Comparison of ENCODE assay signal across 1 cellular context in the genomic region with DNA sequence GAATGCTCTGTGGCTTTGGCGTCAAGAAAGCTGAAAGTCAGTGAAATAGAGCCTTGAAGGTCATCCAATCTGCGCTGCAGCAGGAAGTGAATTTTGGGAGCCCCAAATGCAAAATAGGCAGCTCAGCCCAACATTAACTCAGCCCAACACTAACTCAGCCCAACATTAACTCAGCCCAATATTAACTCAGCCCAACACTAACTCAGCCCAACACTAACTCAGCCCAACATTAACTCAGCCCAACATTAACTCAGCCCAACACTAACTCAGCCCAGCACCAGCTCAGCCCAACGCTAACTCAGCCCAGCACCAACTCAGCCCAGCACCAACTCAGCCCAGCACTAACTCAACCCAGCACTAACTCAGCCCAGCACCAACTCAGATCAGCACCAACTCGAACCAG.
A peak's percentile ranks its signal among the peaks of the same experiment; 100 is the strongest.
TF ChIP-seq lines count a peak whose summit lies in the region.

No MANE protein-coding gene starts in this region.

TF ChIP-seq in HEK293, 187 proteins besides CTCF, POLR2A, EP300 and RAD21 (continued from another document):
- TF ChIP-seq, protein P1, sequence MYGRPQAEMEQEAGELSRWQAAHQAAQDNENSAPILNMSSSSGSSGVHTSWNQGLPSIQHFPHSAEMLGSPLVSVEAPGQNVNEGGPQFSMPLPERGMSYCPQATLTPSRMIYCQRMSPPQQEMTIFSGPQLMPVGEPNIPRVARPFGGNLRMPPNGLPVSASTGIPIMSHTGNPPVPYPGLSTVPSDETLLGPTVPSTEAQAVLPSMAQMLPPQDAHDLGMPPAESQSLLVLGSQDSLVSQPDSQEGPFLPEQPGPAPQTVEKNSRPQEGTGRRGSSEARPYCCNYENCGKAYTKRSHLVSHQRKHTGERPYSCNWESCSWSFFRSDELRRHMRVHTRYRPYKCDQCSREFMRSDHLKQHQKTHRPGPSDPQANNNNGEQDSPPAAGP (tag by site-specific recombination; IDR thresholded peaks at IDR 0.05): no peak
- TF ChIP-seq, protein P2, sequence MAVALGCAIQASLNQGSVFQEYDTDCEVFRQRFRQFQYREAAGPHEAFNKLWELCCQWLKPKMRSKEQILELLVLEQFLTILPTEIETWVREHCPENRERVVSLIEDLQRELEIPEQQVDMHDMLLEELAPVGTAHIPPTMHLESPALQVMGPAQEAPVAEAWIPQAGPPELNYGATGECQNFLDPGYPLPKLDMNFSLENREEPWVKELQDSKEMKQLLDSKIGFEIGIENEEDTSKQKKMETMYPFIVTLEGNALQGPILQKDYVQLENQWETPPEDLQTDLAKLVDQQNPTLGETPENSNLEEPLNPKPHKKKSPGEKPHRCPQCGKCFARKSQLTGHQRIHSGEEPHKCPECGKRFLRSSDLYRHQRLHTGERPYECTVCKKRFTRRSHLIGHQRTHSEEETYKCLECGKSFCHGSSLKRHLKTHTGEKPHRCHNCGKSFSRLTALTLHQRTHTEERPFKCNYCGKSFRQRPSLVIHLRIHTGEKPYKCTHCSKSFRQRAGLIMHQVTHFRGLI (tag by site-specific recombination; IDR thresholded peaks at IDR 0.05): peak; percentile 100
- TF ChIP-seq ZFP37 (tag by site-specific recombination; IDR thresholded peaks at IDR 0.05) (no peak), ZNF548 (tag by site-specific recombination; IDR thresholded peaks at IDR 0.05) (no peak), ZNF768 (tag by site-specific recombination; IDR thresholded peaks at IDR 0.05) (no peak; the same call in 1 of the 2 replicates), SETDB1 (IDR thresholded peaks at IDR 0.05; ENCODE audit: insufficient read length, low read length) (no peak)
- TF ChIP-seq, protein P3, sequence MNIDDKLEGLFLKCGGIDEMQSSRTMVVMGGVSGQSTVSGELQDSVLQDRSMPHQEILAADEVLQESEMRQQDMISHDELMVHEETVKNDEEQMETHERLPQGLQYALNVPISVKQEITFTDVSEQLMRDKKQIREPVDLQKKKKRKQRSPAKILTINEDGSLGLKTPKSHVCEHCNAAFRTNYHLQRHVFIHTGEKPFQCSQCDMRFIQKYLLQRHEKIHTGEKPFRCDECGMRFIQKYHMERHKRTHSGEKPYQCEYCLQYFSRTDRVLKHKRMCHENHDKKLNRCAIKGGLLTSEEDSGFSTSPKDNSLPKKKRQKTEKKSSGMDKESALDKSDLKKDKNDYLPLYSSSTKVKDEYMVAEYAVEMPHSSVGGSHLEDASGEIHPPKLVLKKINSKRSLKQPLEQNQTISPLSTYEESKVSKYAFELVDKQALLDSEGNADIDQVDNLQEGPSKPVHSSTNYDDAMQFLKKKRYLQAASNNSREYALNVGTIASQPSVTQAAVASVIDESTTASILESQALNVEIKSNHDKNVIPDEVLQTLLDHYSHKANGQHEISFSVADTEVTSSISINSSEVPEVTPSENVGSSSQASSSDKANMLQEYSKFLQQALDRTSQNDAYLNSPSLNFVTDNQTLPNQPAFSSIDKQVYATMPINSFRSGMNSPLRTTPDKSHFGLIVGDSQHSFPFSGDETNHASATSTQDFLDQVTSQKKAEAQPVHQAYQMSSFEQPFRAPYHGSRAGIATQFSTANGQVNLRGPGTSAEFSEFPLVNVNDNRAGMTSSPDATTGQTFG (tag by site-specific recombination; IDR thresholded peaks at IDR 0.05; ENCODE audit: borderline replicate concordance): no peak
- TF ChIP-seq, protein P4, sequence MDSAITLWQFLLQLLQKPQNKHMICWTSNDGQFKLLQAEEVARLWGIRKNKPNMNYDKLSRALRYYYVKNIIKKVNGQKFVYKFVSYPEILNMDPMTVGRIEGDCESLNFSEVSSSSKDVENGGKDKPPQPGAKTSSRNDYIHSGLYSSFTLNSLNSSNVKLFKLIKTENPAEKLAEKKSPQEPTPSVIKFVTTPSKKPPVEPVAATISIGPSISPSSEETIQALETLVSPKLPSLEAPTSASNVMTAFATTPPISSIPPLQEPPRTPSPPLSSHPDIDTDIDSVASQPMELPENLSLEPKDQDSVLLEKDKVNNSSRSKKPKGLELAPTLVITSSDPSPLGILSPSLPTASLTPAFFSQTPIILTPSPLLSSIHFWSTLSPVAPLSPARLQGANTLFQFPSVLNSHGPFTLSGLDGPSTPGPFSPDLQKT (IDR thresholded peaks at IDR 0.05; ENCODE audit: borderline replicate concordance, low read depth, low read length): no peak
- TF ChIP-seq, protein P5, sequence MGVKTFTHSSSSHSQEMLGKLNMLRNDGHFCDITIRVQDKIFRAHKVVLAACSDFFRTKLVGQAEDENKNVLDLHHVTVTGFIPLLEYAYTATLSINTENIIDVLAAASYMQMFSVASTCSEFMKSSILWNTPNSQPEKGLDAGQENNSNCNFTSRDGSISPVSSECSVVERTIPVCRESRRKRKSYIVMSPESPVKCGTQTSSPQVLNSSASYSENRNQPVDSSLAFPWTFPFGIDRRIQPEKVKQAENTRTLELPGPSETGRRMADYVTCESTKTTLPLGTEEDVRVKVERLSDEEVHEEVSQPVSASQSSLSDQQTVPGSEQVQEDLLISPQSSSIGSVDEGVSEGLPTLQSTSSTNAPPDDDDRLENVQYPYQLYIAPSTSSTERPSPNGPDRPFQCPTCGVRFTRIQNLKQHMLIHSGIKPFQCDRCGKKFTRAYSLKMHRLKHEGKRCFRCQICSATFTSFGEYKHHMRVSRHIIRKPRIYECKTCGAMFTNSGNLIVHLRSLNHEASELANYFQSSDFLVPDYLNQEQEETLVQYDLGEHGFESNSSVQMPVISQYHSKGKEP (tag by site-specific recombination; IDR thresholded peaks at IDR 0.05): no peak
